ENCODE assay signal across 13 cellular contexts in the genomic region with DNA sequence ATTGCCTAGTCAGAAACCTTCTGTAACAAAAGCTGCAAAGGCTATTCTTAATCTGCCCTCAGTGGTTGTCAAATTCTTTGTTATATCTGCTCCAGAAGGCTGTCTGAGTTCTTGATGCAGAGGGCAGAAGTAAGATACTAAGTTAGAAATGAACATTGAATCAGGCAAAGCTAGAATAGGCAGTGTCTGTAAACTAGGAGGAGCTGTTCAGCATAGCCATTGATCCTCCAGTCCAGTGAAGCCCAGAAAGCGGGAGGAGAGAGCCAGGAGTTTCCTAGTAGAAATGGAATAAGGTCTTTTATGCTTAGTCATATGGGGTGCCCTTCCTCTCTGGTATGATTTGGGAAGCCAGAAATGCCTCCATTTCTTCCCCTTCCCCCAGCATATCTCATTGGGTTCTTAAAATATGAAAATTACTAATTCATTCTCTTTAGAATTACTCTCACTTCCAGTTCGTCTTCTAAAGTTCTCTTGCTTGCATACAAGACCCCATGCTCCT.
DNase-seq lines count a peak whose midpoint lies in the region; ATAC-seq and TF ChIP-seq lines count a peak whose summit lies in the region.
"Had no signal": no experiment of that assay in that cellular context is flagged by ENCODE, and none has a peak within 500 bp of the region (broad histone marks: within the 10 kb centered on the region; RNA-seq: fewer than 3 reads in every experiment).

No MANE protein-coding gene starts in this region.

- H3K4me1 Mint-ChIP-seq in activated T-cell treated with anti-CD3 and anti-CD28 coated beads, Interleukin-2, amount 50 U/mL, for 24 hours (ENCODE audit: low read depth), result peaks cover 12% of the 10 kb centered on the region
- no peaks in the 10 kb centered on the region for H3K4me1 Mint-ChIP-seq in activated T-cell treated with anti-CD3 and anti-CD28 coated beads, Interleukin-2, amount 50 U/mL, for 4 hours (ENCODE audit: low read depth)
- H3K4me1 Mint-ChIP-seq in neural crest cell, result peaks cover 14% of the 10 kb centered on the region

- no peaks in the 10 kb centered on the region for H3K79me2 ChIP-seq in PC-9 (ENCODE audit: low read depth)

- H3K36me3 Mint-ChIP-seq in activated T-cell treated with anti-CD3 and anti-CD28 coated beads, Interleukin-2, amount 50 U/mL, for 24 hours (ENCODE audit: low read depth), result peaks cover 63% of the 10 kb centered on the region
- H3K36me3 Mint-ChIP-seq in activated T-cell treated with anti-CD3 and anti-CD28 coated beads, Interleukin-2, amount 50 U/mL, for 4 hours (ENCODE audit: insufficient read depth), result peaks cover 29% of the 10 kb centered on the region
- peaks cover 7% of the 10 kb centered on the region for H3K36me3 Mint-ChIP-seq in neural crest cell (ENCODE audit: low read depth)

- H3K4me3 ChIP-seq in choroid plexus epithelial cell (ENCODE audit: low read depth, low read length) (no peak overlapping the region), PC-9 (no peak overlapping the region)
- H3K4me3 ChIP-seq: HAP-1 had no signal

- no peak overlapping the region for H2AFZ ChIP-seq in PC-9

- H3K27ac Mint-ChIP-seq in activated T-cell treated with anti-CD3 and anti-CD28 coated beads, Interleukin-2, amount 50 U/mL, for 24 hours, result peak overlapping the region; percentile 63
- peak overlapping the region; percentile 78 for H3K27ac Mint-ChIP-seq in neural crest cell (ENCODE audit: unreplicated experiment)

- no peaks in the 10 kb centered on the region for H3K36me3 ChIP-seq in PC-9 (ENCODE audit: low read depth)

- H3K9me3 Mint-ChIP-seq in activated T-cell treated with anti-CD3 and anti-CD28 coated beads, Interleukin-2, amount 50 U/mL, for 24 hours, result no peaks in the 10 kb centered on the region
- no peaks in the 10 kb centered on the region for H3K9me3 Mint-ChIP-seq in activated T-cell treated with anti-CD3 and anti-CD28 coated beads, Interleukin-2, amount 50 U/mL, for 4 hours
- H3K9me3 Mint-ChIP-seq in neural crest cell, result no peaks in the 10 kb centered on the region
- H3K9me3 Mint-ChIP-seq: CD4-positive, CD25-positive, alpha-beta regulatory T cell had no signal

- H4K20me1 ChIP-seq in PC-9 (ENCODE audit: insufficient read depth), result no peaks in the 10 kb centered on the region; the same call in 1 of the 2 replicates

- no peaks in the 10 kb centered on the region for H3K9me2 ChIP-seq in PC-9 (ENCODE audit: insufficient read depth)

- no peaks in the 10 kb centered on the region for H3K9me3 ChIP-seq in PC-9 (ENCODE audit: insufficient read depth, low read depth)
- H3K9me3 ChIP-seq: HAP-1 had no signal

- intact Hi-C loops in sciatic nerve (cut with DNase I) (no loop called here), PC-9 (cut with micrococcal nuclease; ENCODE audit: unreplicated experiment) (no loop called here)

- H3F3A ChIP-seq in PC-9 (ENCODE audit: insufficient read depth, low read depth), result no peaks in the 10 kb centered on the region

- H3K4me3 Mint-ChIP-seq in activated T-cell treated with anti-CD3 and anti-CD28 coated beads, Interleukin-2, amount 50 U/mL, for 24 hours, result no peak overlapping the region
- no peak overlapping the region for H3K4me3 Mint-ChIP-seq in activated T-cell treated with anti-CD3 and anti-CD28 coated beads, Interleukin-2, amount 50 U/mL, for 4 hours
- H3K4me3 Mint-ChIP-seq in neural crest cell, result no peak overlapping the region
- H3K4me3 Mint-ChIP-seq: CD4-positive, CD25-positive, alpha-beta regulatory T cell had no signal

- H3K27me3 Mint-ChIP-seq in activated T-cell treated with anti-CD3 and anti-CD28 coated beads, Interleukin-2, amount 50 U/mL, for 24 hours, result no peaks in the 10 kb centered on the region
- no peaks in the 10 kb centered on the region for H3K27me3 Mint-ChIP-seq in activated T-cell treated with anti-CD3 and anti-CD28 coated beads, Interleukin-2, amount 50 U/mL, for 4 hours (ENCODE audit: low read depth)
- no peaks in the 10 kb centered on the region for H3K27me3 Mint-ChIP-seq in neural crest cell (ENCODE audit: low read depth)
- H3K27me3 Mint-ChIP-seq: CD4-positive, CD25-positive, alpha-beta regulatory T cell had no signal

- no TSS peak for BruUV-seq in PC-9 (replicated peaks; lab: Mats Ljungman, UMichigan)

- H3K4me1 ChIP-seq in PC-9 (replicated peaks; ENCODE audit: insufficient read depth), result no peaks in the 10 kb centered on the region
- H3K4me1 ChIP-seq: HAP-1 had no signal

- no peak for DNase-seq in activated T-cell treated with anti-CD3 and anti-CD28 coated beads, Interleukin-2, amount 50 U/mL, for 24 hours
- no peak for DNase-seq in activated T-cell treated with anti-CD3 and anti-CD28 coated beads, Interleukin-2, amount 50 U/mL, for 4 hours
- DNase-seq in choroid plexus epithelial cell (ENCODE audit: low read depth), result no peak
- DNase-seq in neural crest cell (ENCODE audit: low read depth, low spot score), result no peak
- no peak for DNase-seq in sciatic nerve (ENCODE audit: low spot score)
- no peak for DNase-seq in NCI-H524 treated with DMSO at 0.1 percent for 48 hours (lab: John Stamatoyannopoulos, UW)
- no peak for DNase-seq in PC-9
- DNase-seq: CD4-positive, CD25-positive, alpha-beta regulatory T cell; DMS53; GF-D8 had no signal

- H3K4me2 ChIP-seq in PC-9, result no peak overlapping the region

- no peak for ATAC-seq in activated T-cell treated with anti-CD3 and anti-CD28 coated beads, Interleukin-2, amount 50 U/mL, for 4 hours
- ATAC-seq in SK-N-SH treated with all-trans-retinoic acid at 6 μM for 48 hours (no peak), sciatic nerve (no peak)

- H3K27me3 ChIP-seq in PC-9 (ENCODE audit: insufficient read depth, low read depth), result no peaks in the 10 kb centered on the region

- no peak overlapping the region for H3K27ac ChIP-seq in PC-9
- H3K27ac ChIP-seq: 22Rv1 had no signal

- POLR2A ChIA-PET in PC-9 (lab: Charles Lee; ENCODE audit: unreplicated experiment), result no interaction called here

- peak; percentile 18 for TF ChIP-seq CTCF in choroid plexus epithelial cell (conservative IDR thresholded peaks at IDR 0.05; ENCODE audit: low read depth, low read length)
- no peak for TF ChIP-seq CTCF in neural crest cell (conservative IDR thresholded peaks at IDR 0.05)
- no peak for TF ChIP-seq CTCF in PC-9 (conservative IDR thresholded peaks at IDR 0.05)

- CTCF ChIA-PET in PC-9 (lab: Charles Lee), result no interaction called here

TF ChIP-seq in SK-N-SH treated with all-trans-retinoic acid at 6 μM for 48 hours, 23 proteins besides CTCF, POLR2A, EP300 and RAD21:
- TF ChIP-seq ESRRG (CRISPR knock-in tag; IDR thresholded peaks at IDR 0.05) (no peak), TOX (CRISPR knock-in tag; IDR thresholded peaks at IDR 0.05; ENCODE audit: borderline replicate concordance) (no peak), PPARA (CRISPR knock-in tag; IDR thresholded peaks at IDR 0.05; ENCODE audit: borderline replicate concordance) (no peak), POU6F1 (CRISPR knock-in tag; IDR thresholded peaks at IDR 0.05; ENCODE audit: borderline replicate concordance, low read depth) (no peak), CSDC2 (CRISPR knock-in tag; IDR thresholded peaks at IDR 0.05) (no peak), ZC3H10 (CRISPR knock-in tag; IDR thresholded peaks at IDR 0.05) (no peak), ZFP3 (CRISPR knock-in tag; IDR thresholded peaks at IDR 0.05) (no peak)
- TF ChIP-seq, protein P1, sequence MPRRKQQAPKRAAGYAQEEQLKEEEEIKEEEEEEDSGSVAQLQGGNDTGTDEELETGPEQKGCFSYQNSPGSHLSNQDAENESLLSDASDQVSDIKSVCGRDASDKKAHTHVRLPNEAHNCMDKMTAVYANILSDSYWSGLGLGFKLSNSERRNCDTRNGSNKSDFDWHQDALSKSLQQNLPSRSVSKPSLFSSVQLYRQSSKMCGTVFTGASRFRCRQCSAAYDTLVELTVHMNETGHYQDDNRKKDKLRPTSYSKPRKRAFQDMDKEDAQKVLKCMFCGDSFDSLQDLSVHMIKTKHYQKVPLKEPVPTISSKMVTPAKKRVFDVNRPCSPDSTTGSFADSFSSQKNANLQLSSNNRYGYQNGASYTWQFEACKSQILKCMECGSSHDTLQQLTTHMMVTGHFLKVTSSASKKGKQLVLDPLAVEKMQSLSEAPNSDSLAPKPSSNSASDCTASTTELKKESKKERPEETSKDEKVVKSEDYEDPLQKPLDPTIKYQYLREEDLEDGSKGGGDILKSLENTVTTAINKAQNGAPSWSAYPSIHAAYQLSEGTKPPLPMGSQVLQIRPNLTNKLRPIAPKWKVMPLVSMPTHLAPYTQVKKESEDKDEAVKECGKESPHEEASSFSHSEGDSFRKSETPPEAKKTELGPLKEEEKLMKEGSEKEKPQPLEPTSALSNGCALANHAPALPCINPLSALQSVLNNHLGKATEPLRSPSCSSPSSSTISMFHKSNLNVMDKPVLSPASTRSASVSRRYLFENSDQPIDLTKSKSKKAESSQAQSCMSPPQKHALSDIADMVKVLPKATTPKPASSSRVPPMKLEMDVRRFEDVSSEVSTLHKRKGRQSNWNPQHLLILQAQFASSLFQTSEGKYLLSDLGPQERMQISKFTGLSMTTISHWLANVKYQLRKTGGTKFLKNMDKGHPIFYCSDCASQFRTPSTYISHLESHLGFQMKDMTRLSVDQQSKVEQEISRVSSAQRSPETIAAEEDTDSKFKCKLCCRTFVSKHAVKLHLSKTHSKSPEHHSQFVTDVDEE (CRISPR knock-in tag; IDR thresholded peaks at IDR 0.05), result no peak
